ENCODE assay signal across 18 cellular contexts in the genomic region with DNA sequence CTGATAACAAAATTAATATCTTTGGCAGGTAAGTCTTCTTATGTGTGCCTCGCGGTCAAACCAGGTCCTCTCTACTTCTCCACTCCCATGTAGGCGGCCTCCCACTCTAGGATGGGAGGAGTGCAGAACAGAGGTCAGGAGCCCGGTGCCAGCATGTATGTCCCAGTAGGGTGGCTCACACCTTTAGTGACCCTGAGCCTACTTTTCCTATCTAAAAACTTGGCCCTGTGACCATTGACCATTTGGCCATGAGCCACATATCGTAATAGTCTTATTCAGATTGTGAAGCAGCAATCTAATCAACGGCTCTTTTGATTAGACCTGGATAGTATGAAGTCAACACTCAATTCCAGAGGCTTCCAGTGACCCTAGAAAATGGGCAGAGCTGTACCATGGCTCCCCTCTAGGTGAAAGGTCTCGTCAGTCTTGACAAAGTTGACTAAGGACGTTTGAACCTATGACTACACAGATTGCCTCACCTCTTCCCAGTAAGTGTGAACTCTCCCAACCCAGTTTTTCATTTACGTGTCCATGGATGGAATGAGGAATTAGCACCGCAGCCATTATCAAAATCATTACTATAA. TPM values are rescaled to one million over a fixed set of nuclear protein-coding genes. Genes with fewer than 3 reads are reported as not detected.
A peak's percentile ranks its signal among the peaks of the same experiment; 100 is the strongest.
DNase-seq lines count a peak whose midpoint lies in the region; ATAC-seq, FAIRE-seq and TF ChIP-seq lines count a peak whose summit lies in the region.
"Had no signal": no experiment of that assay in that cellular context is flagged by ENCODE, and none has a peak within 500 bp of the region (broad histone marks: within the 10 kb centered on the region; RNA-seq: fewer than 3 reads in every experiment).

No MANE protein-coding gene starts in this region.

- TF ChIP-seq POLR2A in Peyer's patch (IDR thresholded peaks at IDR 0.05) (peak in 1 of 2 donors; percentile 73), right lobe of liver (IDR thresholded peaks at IDR 0.05) (no peak), H54 (IDR thresholded peaks at IDR 0.05; ENCODE audit: low read depth, low read length) (no peak)

- no peaks in the 10 kb centered on the region for H3K9me2 ChIP-seq in PC-3 (replicated peaks; ENCODE audit: low read length)

- peaks cover 0 to 11% (median 0%) of the 10 kb centered on the region in 4 donors for H3K4me1 ChIP-seq in Peyer's patch
- peaks cover 0 to 30% (median 15%) of the 10 kb centered on the region in 4 donors for H3K4me1 ChIP-seq in right lobe of liver
- no peaks in the 10 kb centered on the region for H3K4me1 ChIP-seq in pancreas
- H3K4me1 ChIP-seq in PC-3 (ENCODE audit: insufficient read depth, low read length), result no peaks in the 10 kb centered on the region
- H3K4me1 ChIP-seq: BLaER1 had no signal

- no peak overlapping the region for H3K4me2 ChIP-seq in PC-3 (ENCODE audit: low read length)
- H3K4me2 ChIP-seq: BLaER1 had no signal

- H4K20me1 ChIP-seq in PC-3 (ENCODE audit: low read length), result no peaks in the 10 kb centered on the region
- H4K20me1 ChIP-seq: BLaER1 had no signal

- H2AFZ ChIP-seq in PC-3 (ENCODE audit: low read length), result no peak overlapping the region

- H3K27ac ChIP-seq in Peyer's patch, result peak overlapping the region in 3 of 4 donors; percentile 53 to 89 (median 75)
- H3K27ac ChIP-seq in right lobe of liver, result peak overlapping the region; percentile 61 to 79 (median 66)
- H3K27ac ChIP-seq in pancreas, result no peak overlapping the region
- H3K27ac ChIP-seq in PC-3 (ENCODE audit: low read length), result no peak overlapping the region
- H3K27ac ChIP-seq in RWPE1, result no peak overlapping the region
- H3K27ac ChIP-seq: BLaER1 had no signal

- 21% methylated on average over 9 of the region's 10 CpGs for WGBS in right lobe of liver (ENCODE audit: insufficient coverage, low coverage, low lambda C conversion rate, missing lambda C conversion rate)
- WGBS in pancreas, 2 donors, result 72 to 74% methylated on average over 10 of the region's 10 CpGs

- H3K36me3 ChIP-seq in Peyer's patch (no peaks in the 10 kb centered on the region), right lobe of liver (no peaks in the 10 kb centered on the region), pancreas (no peaks in the 10 kb centered on the region), PC-3 (ENCODE audit: low read depth, low read length) (no peaks in the 10 kb centered on the region)
- H3K36me3 ChIP-seq: BLaER1 had no signal

- H3K27me3 ChIP-seq in Peyer's patch (no peaks in the 10 kb centered on the region), right lobe of liver (no peaks in the 10 kb centered on the region), pancreas (no peaks in the 10 kb centered on the region), PC-3 (ENCODE audit: low read length) (peaks cover 42% of the 10 kb centered on the region)
- H3K27me3 ChIP-seq: BLaER1 had no signal

- ATAC-seq in right lobe of liver, result peak; percentile 89 to 96 (median 92)
- ATAC-seq in pancreas, result no peak
- no peak for ATAC-seq in PC-3

- TF ChIP-seq CTCF in Peyer's patch (IDR thresholded peaks at IDR 0.05), result peak in 2 of 6 experiments; percentile 26 to 27
- TF ChIP-seq CTCF in right lobe of liver (IDR thresholded peaks at IDR 0.05), result no peak
- no peak for TF ChIP-seq CTCF in pancreas (IDR thresholded peaks at IDR 0.05)
- no peak for TF ChIP-seq CTCF in PC-3 (conservative IDR thresholded peaks at IDR 0.05; ENCODE audit: low read depth, low read length)
- no peak for TF ChIP-seq CTCF in RWPE1 (conservative IDR thresholded peaks at IDR 0.05; ENCODE audit: low read depth)

- BruUV-seq in PC-3 (replicated peaks; lab: Mats Ljungman, UMichigan), result no TSS peak

- POLR2A ChIA-PET in PC-3 (lab: Charles Lee; ENCODE audit: unreplicated experiment), result no interaction called here
- POLR2A ChIA-PET in RWPE1 (lab: Yijun Ruan, JAX; ENCODE audit: low non-redundant PET), result no interaction called here

- H3K9me3 ChIP-seq in Peyer's patch (peaks cover 0 to 5% (median 0%) of the 10 kb centered on the region in 4 donors), right lobe of liver (peaks cover 0 to 9% (median 0%) of the 10 kb centered on the region in 4 donors), pancreas (no peaks in the 10 kb centered on the region), PC-3 (ENCODE audit: low read length) (0 out of 2 replicates have a peak, but pooled peaks cover 5% of the 10 kb centered on the region)

- intact Hi-C loops in right lobe of liver (cut with DNase I) (no loop called here), pancreas (cut with DNase I) (no loop called here), PC-3 (cut with micrococcal nuclease) (no loop called here), posterior cingulate gyrus (cut with DNase I) (no loop called here)

- peak in 2 of 3 donors; percentile 75 to 90 for DNase-seq in Peyer's patch
- DNase-seq in iPS-NIHi7 (ENCODE audit: extremely low spot score), result peak; percentile 4
- DNase-seq in right lobe of liver, result peak; percentile 75 to 87 (median 85)
- no peak for DNase-seq in pancreas
- no peak for DNase-seq in PC-3
- DNase-seq in RWPE1 (ENCODE audit: low spot score), result no peak
- no peak for DNase-seq in H54 (ENCODE audit: insufficient read length, low spot score)
- no peak for DNase-seq in posterior cingulate gyrus
- DNase-seq: 8988T; AML-193; CD4-positive, CD25-positive, alpha-beta regulatory T cell; DMS79; GOT3; HCEC 1CT had no signal

- H3F3A ChIP-seq in PC-3 (ENCODE audit: low read length, unreplicated experiment), result no peaks in the 10 kb centered on the region

- H3K79me2 ChIP-seq in PC-3 (ENCODE audit: low read length), result no peaks in the 10 kb centered on the region

- FAIRE-seq in pancreas (lab: Jason Lieb, UNC) (peak; percentile 34), H54 (lab: Jason Lieb, UNC) (no peak)
- FAIRE-seq: GM12891 had no signal

- H3K4me3 ChIP-seq in Peyer's patch (no peak overlapping the region), right lobe of liver (no peak overlapping the region), pancreas (no peak overlapping the region), PC-3 (ENCODE audit: low read length) (no peak overlapping the region)
- H3K4me3 ChIP-seq: BLaER1 had no signal

- no peak overlapping the region for H3K9ac ChIP-seq in PC-3 (ENCODE audit: low read length)
- H3K9ac ChIP-seq: BLaER1 had no signal

- CTCF ChIA-PET in PC-3 (lab: Charles Lee) (no interaction called here), RWPE1 (lab: Yijun Ruan, JAX) (no interaction called here)

RNA-seq across cellular contexts. Expression of gene FABP1, which starts 17.1 kb away (rescaled TPM):
- total RNA-seq in Peyer's patch (1,000 to 10,000 TPM in 2 of 4 donors, 100 to 1,000 TPM in 2; 598 to 2,513 (median 1,116) TPM), right lobe of liver (1,000 to 10,000 TPM in 3 of 6 experiments, 100 to 1,000 TPM in 3; 326 to 1,933 (median 908) TPM), pancreas (1 to 10 TPM in 1 of 6 donors, not detected in 5; 1.0 TPM), PC-3 (2014; rRNA removed) (not detected in 2 replicates)
- 1 to 10 TPM in 1 of 2 donors, under 1 TPM in 1; 0.85 to 2.1 TPM for polyA plus RNA-seq in pancreas
- total RNA-seq: CD4-positive, CD25-positive, alpha-beta regulatory T cell; G401 had no signal
- polyA plus RNA-seq: CD4-positive, CD25-positive, alpha-beta regulatory T cell; IgD-negative memory B cell had no signal

RNA-seq across cellular contexts. Expression of gene THNSL2, which starts 25.1 kb away (rescaled TPM):
- total RNA-seq in Peyer's patch, result 10 to 100 TPM in 3 of 4 donors, 1 to 10 TPM in 1; 2.5 to 68.5 (median 33.1) TPM
- total RNA-seq in right lobe of liver, result 10 to 100 TPM; 21.2 to 69.9 (median 29.7) TPM
- total RNA-seq in pancreas, result 10 to 100 TPM in 3 of 6 donors, 1 to 10 TPM in 3; 7.3 to 12.9 (median 9.8) TPM
- 10 to 100 TPM; 16.0 to 37.4 TPM for polyA plus RNA-seq in pancreas
- 0.75 and 2.0 TPM in 2 replicates for total RNA-seq in PC-3 (2014; rRNA removed)
- total RNA-seq: G401 had no signal

Comparison
In these comparisons a context has a peak if more than half of its experiments do, and no peak if none do; other contexts are left out.
1. DNase-seq: peak in Peyer's patch (2 of 3), iPS-NIHi7 (single experiment) and right lobe of liver (3 of 3); none in pancreas (0 of 6), PC-3 (single experiment), RWPE1 (single experiment), H54 (single experiment) and posterior cingulate gyrus (0 of 10).
2. H3K27ac ChIP-seq: peak in Peyer's patch (3 of 4) and right lobe of liver (3 of 3); none in pancreas (0 of 4), PC-3 (single experiment) and RWPE1 (single experiment).
3. ATAC-seq: peak in right lobe of liver (4 of 4); none in pancreas (0 of 4) and PC-3 (single experiment).
4. RNA of gene FABP1, which starts 17.1 kb away (total RNA-seq): 598 to 2,513 TPM in Peyer's patch and 326 to 1,933 TPM in right lobe of liver; 1.0 TPM in pancreas and not detected in PC-3; every median in the first group is over 100 times any median in the second.